In genomic region chr10:31887850-31888249, GRCh38 we compare ENCODE assay signal across 30 cellular contexts. TPM values are rescaled to one million over a fixed set of nuclear protein-coding genes. Genes with fewer than 3 reads are reported as not detected.
DNase-seq lines count a peak whose midpoint lies in the region; ATAC-seq and TF ChIP-seq lines count a peak whose summit lies in the region.
"Had no signal": no experiment of that assay in that cellular context is flagged by ENCODE, and none has a peak within 500 bp of the region (broad histone marks: within the 10 kb centered on the region; RNA-seq: fewer than 3 reads in every experiment).

No MANE protein-coding gene starts in this region.

- TF ChIP-seq CTCF in MCF 10A (IDR thresholded peaks at IDR 0.05; ENCODE audit: unreplicated experiment), result no peak
- TF ChIP-seq CTCF in breast epithelium (IDR thresholded peaks at IDR 0.05), result no peak
- no peak for TF ChIP-seq CTCF in chondrocyte (IDR thresholded peaks at IDR 0.05)
- no peak for TF ChIP-seq CTCF in thoracic aorta (IDR thresholded peaks at IDR 0.05)

- H3K36me3 Mint-ChIP-seq in MCF 10A (ENCODE audit: insufficient read depth, unreplicated experiment), result peaks cover 25% of the 10 kb centered on the region
- H3K36me3 Mint-ChIP-seq in chondrocyte (ENCODE audit: low read depth), result peaks cover 2% of the 10 kb centered on the region
- H3K36me3 Mint-ChIP-seq in naive thymus-derived CD4-positive, alpha-beta T cell, result peaks cover 2 to 39% (median 15%) of the 10 kb centered on the region in 5 donors
- H3K36me3 Mint-ChIP-seq: natural killer cell had no signal

- intact Hi-C loops in MCF 10A (cut with micrococcal nuclease), result no loop called here
- intact Hi-C loops in breast epithelium (cut with DNase I; ENCODE audit: low total_unique reads), result loop anchor here (2.0 kb wide), 1 partner anchor 77 kb away; no protein-coding TSS in a partner anchor
- intact Hi-C loops in naive thymus-derived CD4-positive, alpha-beta T cell (cut with micrococcal nuclease), result loop anchor here in 1 of 2 donors (2.0 kb wide), 1 partner anchor 17 kb away; no protein-coding TSS in a partner anchor

- H3K4me1 ChIP-seq in breast epithelium, result no peaks in the 10 kb centered on the region
- H3K4me1 ChIP-seq in naive thymus-derived CD4-positive, alpha-beta T cell (ENCODE audit: control insufficient read depth in 2 of 2, insufficient read depth in 2 of 2, low read length in 2 of 2), result no peaks in the 10 kb centered on the region
- peaks cover 19 to 39% of the 10 kb centered on the region in 2 donors for H3K4me1 ChIP-seq in thoracic aorta (ENCODE audit: control insufficient read depth in 1 of 2, low read depth in 2 of 2)
- H3K4me1 ChIP-seq: colonic mucosa, testis had no signal

- H3K27me3 Mint-ChIP-seq in MCF 10A (ENCODE audit: insufficient read depth, unreplicated experiment) (no peaks in the 10 kb centered on the region), chondrocyte (ENCODE audit: low read depth) (no peaks in the 10 kb centered on the region)
- no peaks in the 10 kb centered on the region for H3K27me3 Mint-ChIP-seq in naive thymus-derived CD4-positive, alpha-beta T cell
- H3K27me3 Mint-ChIP-seq: activated CD8-positive, alpha-beta T cell treated with anti-CD3 and anti-CD28 coated beads for 36 hours had no signal

- H3K4me3 Mint-ChIP-seq in MCF 10A (ENCODE audit: unreplicated experiment), result no peak overlapping the region
- no peak overlapping the region for H3K4me3 Mint-ChIP-seq in chondrocyte (ENCODE audit: unreplicated experiment)
- peak overlapping the region in 1 of 10 donors; percentile 5 for H3K4me3 Mint-ChIP-seq in naive thymus-derived CD4-positive, alpha-beta T cell
- H3K4me3 Mint-ChIP-seq: activated CD8-positive, alpha-beta T cell treated with anti-CD3 and anti-CD28 coated beads for 36 hours; natural killer cell; T-helper 2 cell treated with Interferon-gamma antibody and Interleukin-4, amounts not matched to agents 5 μg/mL and 100 μg/mL, for 36 hours had no signal

- H3K4me3 ChIP-seq in breast epithelium (no peak overlapping the region), thoracic aorta (no peak overlapping the region)
- no peak overlapping the region for H3K4me3 ChIP-seq in naive thymus-derived CD4-positive, alpha-beta T cell (ENCODE audit: low read length)
- H3K4me3 ChIP-seq: cardiac muscle cell, colonic mucosa, left lung, Peyer's patch, skin epidermis, testis, vagina had no signal

- no peaks in the 10 kb centered on the region for H3K27me3 ChIP-seq in breast epithelium
- no peaks in the 10 kb centered on the region for H3K27me3 ChIP-seq in naive thymus-derived CD4-positive, alpha-beta T cell (ENCODE audit: control insufficient read depth in 2 of 2, insufficient read depth in 2 of 2, low read length in 2 of 2)
- no peaks in the 10 kb centered on the region for H3K27me3 ChIP-seq in thoracic aorta (replicated peaks; ENCODE audit: insufficient read depth)
- H3K27me3 ChIP-seq: cardiac muscle cell, colonic mucosa, left lung, Peyer's patch, testis, vagina had no signal

- H3K36me3 ChIP-seq in breast epithelium (no peaks in the 10 kb centered on the region), thoracic aorta (no peaks in the 10 kb centered on the region)
- H3K36me3 ChIP-seq in naive thymus-derived CD4-positive, alpha-beta T cell (ENCODE audit: control insufficient read depth in 2 of 3, insufficient read depth in 3 of 3, low read length in 3 of 3), result no peaks in the 10 kb centered on the region
- H3K36me3 ChIP-seq: cardiac muscle cell, colonic mucosa, left lung, Peyer's patch, vagina had no signal

- no peak overlapping the region for H3K27ac ChIP-seq in breast epithelium
- H3K27ac ChIP-seq in naive thymus-derived CD4-positive, alpha-beta T cell (ENCODE audit: low read depth, low read length), result no peak overlapping the region
- peak overlapping the region; percentile 36 to 46 for H3K27ac ChIP-seq in thoracic aorta
- H3K27ac ChIP-seq: colonic mucosa, left lung, Peyer's patch, skin epidermis, testis, vagina had no signal

- H3K4me1 Mint-ChIP-seq in MCF 10A (ENCODE audit: insufficient read depth, unreplicated experiment) (peaks cover 30% of the 10 kb centered on the region), chondrocyte (ENCODE audit: low read depth) (peaks cover 47% of the 10 kb centered on the region)
- peaks cover 0 to 69% (median 61%) of the 10 kb centered on the region in 7 donors for H3K4me1 Mint-ChIP-seq in naive thymus-derived CD4-positive, alpha-beta T cell

- no peak for ATAC-seq in naive thymus-derived CD4-positive, alpha-beta T cell
- no peak for ATAC-seq in thoracic aorta (ENCODE audit: insufficient number of reproducible peaks, low FRiP score, low read depth)
- no peak for ATAC-seq in HG02885 (IDR thresholded peaks at IDR 0.05; ENCODE audit: poor library complexity, unreplicated experiment)
- ATAC-seq: activated CD8-positive, alpha-beta T cell treated with anti-CD3 and anti-CD28 coated beads for 36 hours; activated naive CD4-positive, alpha-beta T cell treated with anti-CD3 and anti-CD28 coated beads, Interleukin-2, amount 50 U/mL, for 72 hours; left lung; natural killer cell; stimulated activated naive CD8-positive, alpha-beta T cell treated with anti-CD3 and anti-CD28 coated beads, Interleukin-15, Interleukin-2, amounts not matched to agents 100 U/mL and 50 U/mL, for 24 hours had no signal

- DNase-seq in MCF 10A (ENCODE audit: unreplicated experiment), result peak; percentile 26
- no peak for DNase-seq in breast epithelium (ENCODE audit: low spot score in 2 of 2)
- DNase-seq in chondrocyte (ENCODE audit: low spot score), result no peak
- DNase-seq in naive thymus-derived CD4-positive, alpha-beta T cell, result no peak
- DNase-seq in thoracic aorta (ENCODE audit: low spot score), result no peak
- no peak for DNase-seq in HuH-7.5 (ENCODE audit: low spot score)
- DNase-seq in Kasumi-1 (lab: John Stamatoyannopoulos, UW), result no peak
- DNase-seq: activated CD4-positive, alpha-beta T cell treated with anti-CD3 and anti-CD28 coated beads for 1 hour; activated CD8-positive, alpha-beta memory T cell treated with anti-CD3 and anti-CD28 coated beads, Interleukin-2, amount 50 U/mL, for 48 hours; activated CD8-positive, alpha-beta T cell treated with anti-CD3 and anti-CD28 coated beads for 36 hours; amygdala; colonic mucosa; effector memory CD4-positive, alpha-beta T cell; IMR-90; left lung; mesendoderm; natural killer cell; NCI-H1048; NCI-H2107; Peyer's patch; SIG-M5; stimulated activated naive CD8-positive, alpha-beta T cell treated with anti-CD3 and anti-CD28 coated beads, Interleukin-15, Interleukin-2, amounts not matched to agents 100 U/mL and 50 U/mL, for 24 hours; testis had no signal

- POLR2A ChIA-PET in MCF 10A (lab: Yijun Ruan, JAX), result interaction anchor here (1.2 kb wide), 1 partner anchor 40 kb away, joined by 3 read pairs; no protein-coding TSS in a partner anchor
- POLR2A ChIA-PET in naive thymus-derived CD4-positive, alpha-beta T cell (lab: Charles Lee), result interaction anchor here (0.6 kb wide), 1 partner anchor 428 kb away, joined by 4 read pairs; no protein-coding TSS in a partner anchor

- H3K27ac Mint-ChIP-seq in MCF 10A (ENCODE audit: low read depth, unreplicated experiment) (peak overlapping the region; percentile 93), chondrocyte (ENCODE audit: unreplicated experiment) (peak overlapping the region; percentile 62)
- H3K27ac Mint-ChIP-seq in naive thymus-derived CD4-positive, alpha-beta T cell, result peak overlapping the region in 5 of 9 donors; percentile 18 to 56 (median 34)
- H3K27ac Mint-ChIP-seq: activated CD8-positive, alpha-beta T cell treated with anti-CD3 and anti-CD28 coated beads for 36 hours; activated T-helper 2 cell treated with anti-CD3 and anti-CD28 coated beads, Interferon-gamma antibody, Interleukin-2, Interleukin-4, amounts not matched to agents 10 μg/mL and 5 μg/mL and 100 μg/mL, durations not matched to agents 14 hours and 24 hours and 36 hours; natural killer cell; T-helper 2 cell treated with Interferon-gamma antibody and Interleukin-4, amounts not matched to agents 5 μg/mL and 100 μg/mL, for 36 hours had no signal

- no TSS peak for BruUV-seq in MCF 10A (replicated peaks; lab: Mats Ljungman, UMichigan)

- no peak for TF ChIP-seq POLR2A in breast epithelium (IDR thresholded peaks at IDR 0.05)

- H3K9me3 ChIP-seq in breast epithelium (no peaks in the 10 kb centered on the region), thoracic aorta (no peaks in the 10 kb centered on the region)
- no peaks in the 10 kb centered on the region for H3K9me3 ChIP-seq in naive thymus-derived CD4-positive, alpha-beta T cell (ENCODE audit: control insufficient read depth in 2 of 3, low read length in 3 of 3)
- H3K9me3 ChIP-seq: colonic mucosa, left lung, Peyer's patch, testis, vagina had no signal

- CTCF ChIA-PET in MCF 10A (lab: Yijun Ruan, JAX), result interaction anchor here (0.6 kb wide), 2 partner anchors 22 to 43 kb away, joined by 3 to 4 read pairs; no protein-coding TSS in a partner anchor
- CTCF ChIA-PET in naive thymus-derived CD4-positive, alpha-beta T cell (lab: Charles Lee), result no interaction called here

- H3K9me3 Mint-ChIP-seq in MCF 10A (ENCODE audit: unreplicated experiment), result no peaks in the 10 kb centered on the region
- no peaks in the 10 kb centered on the region for H3K9me3 Mint-ChIP-seq in chondrocyte (ENCODE audit: low read depth)
- peaks cover 0 to 5% (median 0%) of the 10 kb centered on the region in 11 donors for H3K9me3 Mint-ChIP-seq in naive thymus-derived CD4-positive, alpha-beta T cell
- H3K9me3 Mint-ChIP-seq: activated CD8-positive, alpha-beta T cell treated with anti-CD3 and anti-CD28 coated beads for 36 hours; activated naive CD4-positive, alpha-beta T cell treated with anti-CD3 and anti-CD28 coated beads, Interleukin-2, amount 50 U/mL, for 72 hours; activated T-helper 2 cell treated with anti-CD3 and anti-CD28 coated beads, Interferon-gamma antibody, Interleukin-2, Interleukin-4, amounts not matched to agents 10 μg/mL and 5 μg/mL and 100 μg/mL, durations not matched to agents 14 hours and 24 hours and 36 hours; natural killer cell; T-helper 2 cell treated with Interferon-gamma antibody and Interleukin-4, amounts not matched to agents 5 μg/mL and 100 μg/mL, for 36 hours had no signal

RNA-seq across cellular contexts. Expression of gene ARHGAP12, which starts 40.8 kb away (rescaled TPM):
- total RNA-seq in MCF 10A (2022) (25.8 and 26.0 TPM in 2 replicates), breast epithelium (100 to 1,000 TPM in 1 of 3 donors, 10 to 100 TPM in 2; 40.0 to 102 (median 60.0) TPM), chondrocyte (16.5 to 18.1 TPM (median 16.7 TPM) in 3 replicates), thoracic aorta (10 to 100 TPM; 26.3 to 37.2 TPM)
- total RNA-seq in naive thymus-derived CD4-positive, alpha-beta T cell, result 10 to 100 TPM; 10.6 to 34.6 (median 31.4) TPM
- 10 to 100 TPM; 10.5 to 11.9 TPM for polyA plus RNA-seq in naive thymus-derived CD4-positive, alpha-beta T cell

Comparison
In these comparisons a context has a peak if more than half of its experiments do, and no peak if none do; other contexts are left out.
1. H3K27ac Mint-ChIP-seq: peak in every context shown above with its lines; median percentile 93 in MCF 10A; 62 in chondrocyte; 34 in naive thymus-derived CD4-positive, alpha-beta T cell.
2. H3K27ac ChIP-seq: peak in thoracic aorta (2 of 2); none in breast epithelium (0 of 2) and naive thymus-derived CD4-positive, alpha-beta T cell (single experiment).